Comparison of ENCODE assay signal across 18 cellular contexts in the genomic region with DNA sequence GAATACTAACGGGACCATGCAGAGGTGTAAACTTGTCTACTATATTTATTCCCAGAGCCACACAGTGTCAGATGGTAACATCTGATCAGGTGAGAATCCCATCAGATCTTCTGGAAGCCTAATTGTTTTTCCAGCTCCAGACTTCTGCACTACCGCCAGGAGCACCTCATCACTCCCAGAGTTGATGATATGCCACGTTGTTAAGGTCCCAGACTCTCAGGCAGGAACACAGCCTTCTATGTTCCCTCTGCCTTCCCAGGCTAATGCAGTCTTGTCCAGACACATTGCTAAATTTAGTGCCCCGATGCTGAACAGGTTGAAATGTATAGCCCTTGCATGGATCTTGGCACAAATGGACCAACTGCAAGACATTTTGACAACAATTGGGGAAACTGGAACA.
DNase-seq lines count a peak whose midpoint lies in the region; ATAC-seq and TF ChIP-seq lines count a peak whose summit lies in the region.
"Had no signal": no experiment of that assay in that cellular context is flagged by ENCODE, and none has a peak within 500 bp of the region (broad histone marks: within the 10 kb centered on the region; RNA-seq: fewer than 3 reads in every experiment).

No MANE protein-coding gene starts in this region.

- H3K27ac ChIP-seq in left ventricle myocardium inferior (replicated peaks), result no peak overlapping the region
- H3K27ac ChIP-seq in heart right ventricle, result no peak overlapping the region
- no peak overlapping the region for H3K27ac ChIP-seq in right atrium auricular region
- H3K27ac ChIP-seq in BLaER1 treated with 17β-estradiol and CSF1 and Interleukin-3, amounts not matched to agents 10 nM and 100 nM, result no peak overlapping the region
- H3K27ac ChIP-seq: 22Rv1, C4-2B had no signal

- H3K9me3 ChIP-seq in left ventricle myocardium inferior (replicated peaks) (no peaks in the 10 kb centered on the region), heart right ventricle (no peaks in the 10 kb centered on the region), right atrium auricular region (no peaks in the 10 kb centered on the region)
- H3K9me3 ChIP-seq in BLaER1 treated with 17β-estradiol and CSF1 and Interleukin-3, amounts not matched to agents 10 nM and 100 nM (replicated peaks in 1 of 11), result peaks cover 0 to 19% (median 5%) of the 10 kb centered on the region in 11 experiments; a peak in 7 of 22 replicates
- H3K9me3 ChIP-seq: BE2C, Caco-2 had no signal

- H3K36me3 ChIP-seq in left ventricle myocardium inferior (peaks cover 7% of the 10 kb centered on the region), heart right ventricle (peaks cover 0 to 4% (median 0%) of the 10 kb centered on the region in 9 donors), right atrium auricular region (no peaks in the 10 kb centered on the region)
- H3K36me3 ChIP-seq in BLaER1 treated with 17β-estradiol and CSF1 and Interleukin-3, amounts not matched to agents 10 nM and 100 nM, result no peaks in the 10 kb centered on the region
- H3K36me3 ChIP-seq: BE2C had no signal

- TF ChIP-seq CTCF in left ventricle myocardium inferior (IDR thresholded peaks at IDR 0.05; ENCODE audit: borderline replicate concordance) (no peak), heart right ventricle (IDR thresholded peaks at IDR 0.05) (no peak), right atrium auricular region (IDR thresholded peaks at IDR 0.05) (no peak)

- no peaks in the 10 kb centered on the region for H4K20me1 ChIP-seq in BLaER1 treated with 17β-estradiol and CSF1 and Interleukin-3, amounts not matched to agents 10 nM and 100 nM

- DNase-seq in Right ventricle myocardium inferior (ENCODE audit: missing footprints) (no peak), left ventricle myocardium inferior (no peak), heart right ventricle (no peak), right atrium auricular region (ENCODE audit: low spot score) (no peak), NOMO-1 treated with dmso at 0.1 percent for 144 hours (lab: John Stamatoyannopoulos, UW; ENCODE audit: unreplicated experiment) (no peak)
- DNase-seq: ACHN; AML-193; BE2C; Caco-2; CD4-positive, CD25-positive, alpha-beta regulatory T cell; CD8-positive, alpha-beta T cell; DMS153; DND-41; H7; HCEC 1CT had no signal

- H3K27me3 ChIP-seq in left ventricle myocardium inferior (ENCODE audit: low read depth), result no peaks in the 10 kb centered on the region
- peaks cover 0 to 7% (median 0%) of the 10 kb centered on the region in 7 donors for H3K27me3 ChIP-seq in heart right ventricle
- H3K27me3 ChIP-seq in right atrium auricular region, result no peaks in the 10 kb centered on the region
- no peaks in the 10 kb centered on the region for H3K27me3 ChIP-seq in BLaER1 treated with 17β-estradiol and CSF1 and Interleukin-3, amounts not matched to agents 10 nM and 100 nM

- no peak overlapping the region for H3K9ac ChIP-seq in BLaER1 treated with 17β-estradiol and CSF1 and Interleukin-3, amounts not matched to agents 10 nM and 100 nM

- intact Hi-C loops in Right ventricle myocardium inferior (cut with DNase I) (no loop called here), left ventricle myocardium inferior (cut with micrococcal nuclease) (no loop called here), heart right ventricle (cut with DNase I) (no loop called here)

- H3K4me2 ChIP-seq in BLaER1 treated with 17β-estradiol and CSF1 and Interleukin-3, amounts not matched to agents 10 nM and 100 nM, result peak overlapping the region; percentile 4 to 61 (median 48); a peak in 21 of 22 replicates

- H3K4me1 ChIP-seq in left ventricle myocardium inferior (no peaks in the 10 kb centered on the region), heart right ventricle (peaks cover 0 to 5% (median 0%) of the 10 kb centered on the region in 9 donors), right atrium auricular region (no peaks in the 10 kb centered on the region)
- H3K4me1 ChIP-seq in BLaER1 treated with 17β-estradiol and CSF1 and Interleukin-3, amounts not matched to agents 10 nM and 100 nM, result peaks cover 11 to 25% (median 15%) of the 10 kb centered on the region in 10 experiments
- H3K4me1 ChIP-seq: BE2C, Caco-2 had no signal

- H3K4me3 ChIP-seq in left ventricle myocardium inferior (no peak overlapping the region), heart right ventricle (no peak overlapping the region), right atrium auricular region (no peak overlapping the region)
- H3K4me3 ChIP-seq in BLaER1 treated with 17β-estradiol and CSF1 and Interleukin-3, amounts not matched to agents 10 nM and 100 nM, result no peak overlapping the region

- 32 to 42% methylated on average over 4 of the region's 4 CpGs for WGBS in heart right ventricle, 2 donors

- peak; percentile 62 for ATAC-seq in Right ventricle myocardium inferior
- peak in 5 of 8 donors; percentile 20 to 94 (median 50) for ATAC-seq in heart right ventricle
- ATAC-seq: CD8-positive, alpha-beta T cell had no signal
